Comparison of ENCODE assay signal across 1 cellular context in genomic region chr20:63626424-63627128, GRCh38.
TF ChIP-seq lines count a peak whose summit lies in the region.

TSS of gene GMEB2 (minus strand) at chr20:63627101. CDS start at chr20:63619397, 7,704 bp downstream.

TF ChIP-seq in HepG2, 621 proteins besides CTCF, POLR2A, EP300 and RAD21 (continued from another document and continues in another):
- TF ChIP-seq HNF1A (IDR thresholded peaks at IDR 0.05; ENCODE audit: low read depth) (no peak), HNF1A (CRISPR knock-in tag; IDR thresholded peaks at IDR 0.05; ENCODE audit: borderline replicate concordance) (no peak), ZNF7 (CRISPR knock-in tag; IDR thresholded peaks at IDR 0.05) (no peak), SALL2 (CRISPR knock-in tag; IDR thresholded peaks at IDR 0.05) (peak; percentile 70; the same call in 1 of the 2 replicates), ZBTB44 (CRISPR knock-in tag; IDR thresholded peaks at IDR 0.05) (peak; percentile 30; the same call in 1 of the 2 replicates), DR1 (CRISPR knock-in tag; IDR thresholded peaks at IDR 0.05) (no peak), ZMYM4 (CRISPR knock-in tag; IDR thresholded peaks at IDR 0.05) (no peak), CREM (IDR thresholded peaks at IDR 0.05) (no peak; the same call in 1 of the 2 replicates), CREM (CRISPR knock-in tag; IDR thresholded peaks at IDR 0.05) (0 out of 2 replicates have a peak, but pooled peaks have one; percentile 31), ZNF614 (CRISPR knock-in tag; IDR thresholded peaks at IDR 0.05; ENCODE audit: borderline replicate concordance) (no peak; the same call in 1 of the 2 replicates), ZNF180 (CRISPR knock-in tag; IDR thresholded peaks at IDR 0.05; ENCODE audit: borderline replicate concordance, low read depth) (no peak), GABPB1 (CRISPR knock-in tag; IDR thresholded peaks at IDR 0.05) (peak; percentile 36; the same call in 1 of the 2 replicates), LBX2 (CRISPR knock-in tag; IDR thresholded peaks at IDR 0.05; ENCODE audit: borderline replicate concordance) (no peak), ZNF407 (CRISPR knock-in tag; IDR thresholded peaks at IDR 0.05; ENCODE audit: not compliant biosample characterization) (peak; percentile 54), E2F2 (CRISPR knock-in tag; IDR thresholded peaks at IDR 0.05; ENCODE audit: borderline replicate concordance) (peak; percentile 63; the same call in 1 of the 2 replicates), ZNF589 (CRISPR knock-in tag; conservative IDR thresholded peaks at IDR 0.05) (peak; percentile 74; the same call in 1 of the 2 replicates), NFKBIZ (CRISPR knock-in tag; IDR thresholded peaks at IDR 0.05) (0 out of 2 replicates have a peak, but pooled peaks have one; percentile 34), ZNF280B (CRISPR knock-in tag; IDR thresholded peaks at IDR 0.05; ENCODE audit: borderline replicate concordance) (peak; percentile 86), ZNF276 (CRISPR knock-in tag; IDR thresholded peaks at IDR 0.05; ENCODE audit: low read depth) (no peak), ZNF33B (CRISPR knock-in tag; IDR thresholded peaks at IDR 0.05) (0 out of 2 replicates have a peak, but pooled peaks have one; percentile 45), ZNF451 (CRISPR knock-in tag; IDR thresholded peaks at IDR 0.05) (peak; percentile 54; the same call in 1 of the 2 replicates), ZNF317 (CRISPR knock-in tag; IDR thresholded peaks at IDR 0.05) (no peak), ZNF768 (CRISPR knock-in tag; IDR thresholded peaks at IDR 0.05) (peak; percentile 71; the same call in 1 of the 2 replicates), ZBTB42 (CRISPR knock-in tag; IDR thresholded peaks at IDR 0.05) (no peak), REST (IDR thresholded peaks at IDR 0.05; ENCODE audit: borderline replicate concordance in 1 of 2, low read depth in 1 of 2, low read length in 2 of 2) (no peak), KDM2A (CRISPR knock-in tag; IDR thresholded peaks at IDR 0.05; ENCODE audit: borderline replicate concordance, low read depth) (peak; percentile 28; the same call in 1 of the 2 replicates), PHF20 (CRISPR knock-in tag; IDR thresholded peaks at IDR 0.05) (peak; percentile 64), RFXAP (CRISPR knock-in tag; IDR thresholded peaks at IDR 0.05; ENCODE audit: borderline replicate concordance) (peak; percentile 81), AHR (CRISPR knock-in tag; IDR thresholded peaks at IDR 0.05) (0 out of 2 replicates have a peak, but pooled peaks have one; percentile 17), ZNF235 (CRISPR knock-in tag; IDR thresholded peaks at IDR 0.05; ENCODE audit: borderline replicate concordance) (peak; percentile 29; the same call in 1 of the 2 replicates), MXD1 (CRISPR knock-in tag; IDR thresholded peaks at IDR 0.05) (peak; percentile 64), KLF15 (CRISPR knock-in tag; IDR thresholded peaks at IDR 0.05; ENCODE audit: borderline replicate concordance) (peak; percentile 88; the same call in 1 of the 2 replicates)
